Comparison of ENCODE assay signal across 17 cellular contexts in the genomic region with DNA sequence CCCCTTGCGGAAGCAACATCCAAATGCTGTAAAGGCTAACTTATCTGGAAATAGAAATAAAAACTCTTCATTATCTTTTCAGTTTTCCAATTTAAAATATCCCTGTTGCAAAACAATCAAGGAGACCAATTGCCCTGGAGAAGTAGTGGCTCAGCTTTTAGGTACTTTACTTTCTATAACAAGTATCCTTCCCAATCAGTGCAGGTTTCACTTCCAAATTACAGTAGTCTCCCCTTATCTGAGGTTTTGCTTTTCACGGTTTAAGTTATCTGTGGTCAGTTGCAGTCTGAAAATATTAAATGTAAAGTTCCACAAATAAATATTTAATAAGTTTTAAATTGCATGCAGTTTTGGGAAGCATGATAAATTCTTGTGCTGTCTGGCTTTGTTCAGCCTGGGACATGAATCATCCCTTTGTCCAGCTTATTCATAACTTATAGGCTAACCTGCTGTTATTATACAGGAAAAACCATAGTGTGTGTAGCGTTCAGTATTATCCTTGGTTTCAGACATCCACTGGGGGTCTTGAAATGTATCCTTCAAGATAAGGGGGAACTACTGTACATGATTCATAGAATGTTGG.
"Had no signal": no experiment of that assay in that cellular context is flagged by ENCODE, and none has a peak within 500 bp of the region (broad histone marks: within the 10 kb centered on the region; RNA-seq: fewer than 3 reads in every experiment).

No MANE protein-coding gene starts in this region.

- H3K4me3 ChIP-seq: dorsolateral prefrontal cortex, sigmoid colon had no signal

- H3K36me3 ChIP-seq: sigmoid colon had no signal

- H3K4me1 ChIP-seq: sigmoid colon had no signal

- DNase-seq: activated CD4-positive, alpha-beta T cell treated with anti-CD3 and anti-CD28 coated beads, Interleukin-2, amount 10 ng/mL, durations not matched to agents 7 days and 5 days; activated CD8-positive, alpha-beta T cell treated with anti-CD3 and anti-CD28 coated beads, Interleukin-2, amount 10 ng/mL, durations not matched to agents 7 days and 5 days; activated naive CD4-positive, alpha-beta T cell treated with anti-CD3 and anti-CD28 coated beads for 36 hours; activated T-cell treated with anti-CD3 and anti-CD28 coated beads, Interleukin-2, amount 50 U/mL, for 24 hours; anterior cingulate cortex; caudate nucleus; dorsolateral prefrontal cortex; left cardiac atrium; mesendoderm; naive thymus-derived CD8-positive, alpha-beta T cell; sigmoid colon; stimulated activated CD4-positive, alpha-beta T cell treated with anti-CD3 and anti-CD28 coated beads, Interleukin-12 subunit alpha, Interleukin-12 subunit beta, amount 100 ng/mL, for 4 hours; stimulated activated CD4-positive, alpha-beta T cell treated with anti-CD3 and anti-CD28 coated beads, Interleukin-1b, Interleukin-23, amount 100 ng/mL, for 48 hours; stimulated activated CD8-positive, alpha-beta memory T cell treated with anti-CD3 and anti-CD28 coated beads, Interleukin-4, amount 100 ng/mL, for 48 hours; stimulated activated naive CD4-positive, alpha-beta T cell; T-helper 1 cell; T-helper 9 cell had no signal

- ATAC-seq: activated CD8-positive, alpha-beta T cell treated with anti-CD3 and anti-CD28 coated beads, Interleukin-2, amount 10 ng/mL, durations not matched to agents 7 days and 5 days; left cardiac atrium; naive thymus-derived CD8-positive, alpha-beta T cell had no signal

- H3K9me3 ChIP-seq: sigmoid colon had no signal

- H3K27ac ChIP-seq: dorsolateral prefrontal cortex, sigmoid colon had no signal

- H3K27me3 ChIP-seq: dorsolateral prefrontal cortex, sigmoid colon had no signal
